In the genomic region with DNA sequence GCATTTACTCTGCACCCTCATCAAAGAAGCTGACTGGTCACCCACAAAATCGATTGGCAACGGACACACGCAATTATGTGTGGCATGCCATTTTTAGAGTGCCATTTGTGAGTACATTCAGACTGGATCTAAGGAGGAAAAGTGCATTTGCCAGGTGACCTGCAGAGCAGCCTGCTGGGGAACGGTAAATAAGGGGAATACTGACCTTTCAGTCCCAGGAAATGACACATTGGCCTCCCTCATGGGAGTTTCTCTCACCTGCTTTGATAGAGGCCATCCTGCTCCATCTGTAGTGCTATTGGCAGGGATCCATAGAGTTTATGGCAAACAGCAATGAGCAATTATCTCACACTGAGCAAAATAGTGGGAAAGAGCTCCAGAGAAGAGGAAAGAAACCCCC, we compare ENCODE assay signal across 15 cellular contexts.
DNase-seq lines count a peak whose midpoint lies in the region; ATAC-seq and FAIRE-seq lines count a peak whose summit lies in the region.
"Had no signal": no experiment of that assay in that cellular context is flagged by ENCODE, and none has a peak within 500 bp of the region (broad histone marks: within the 10 kb centered on the region; RNA-seq: fewer than 3 reads in every experiment).

No MANE protein-coding gene starts in this region.

- ATAC-seq in HG03571 (IDR thresholded peaks at IDR 0.05; ENCODE audit: unreplicated experiment): no peak
- ATAC-seq in GM19328 (IDR thresholded peaks at IDR 0.05; ENCODE audit: unreplicated experiment): no peak

- DNase-seq in NCI-H1417 (lab: John Stamatoyannopoulos, UW) (peak in 2 of 3 experiments; percentile 45 to 83), NCI-H1417 treated with DMSO at 0.1 percent for 48 hours (lab: John Stamatoyannopoulos, UW) (no peak), NCI-H1092 treated with DMSO at 0.1 percent for 48 hours (lab: John Stamatoyannopoulos, UW) (peak; percentile 85), NCI-H69 (lab: John Stamatoyannopoulos, UW) (peak; percentile 78), cerebellum (ENCODE audit: low spot score) (peak; percentile 50), GM19239 (ENCODE audit: insufficient read length, low spot score) (no peak)
- DNase-seq: DMS79 treated with DMSO at 0.1 percent for 48 hours, GM23248, MV-4-11, NCI-H1694 treated with DMSO at 0.1 percent for 48 hours, NCI-H82, PC-9 had no signal

- no peak for FAIRE-seq in GM19239 (lab: Jason Lieb, UNC)
- FAIRE-seq: G401.6 had no signal

Comparison
In these comparisons a context has a peak if more than half of its experiments do, and no peak if none do; other contexts are left out.
1. DNase-seq: peak in NCI-H1417 (2 of 3), NCI-H1092 treated with DMSO at 0.1 percent for 48 hours (single experiment), NCI-H69 (single experiment) and cerebellum (single experiment); none in NCI-H1417 treated with DMSO at 0.1 percent for 48 hours (single experiment) and GM19239 (single experiment).